In genomic region chr19:42422576-42423461, GRCh38 we compare ENCODE assay signal across 8 cellular contexts. TPM values are rescaled to one million over a fixed set of nuclear protein-coding genes. Genes with fewer than 3 reads are reported as not detected.
DNase-seq lines count a peak whose midpoint lies in the region; ATAC-seq and TF ChIP-seq lines count a peak whose summit lies in the region.

No MANE protein-coding gene starts in this region.

- no peaks in the 10 kb centered on the region for H3K36me3 ChIP-seq in mammary epithelial cell (ENCODE audit: insufficient read depth, low read length)
- no peaks in the 10 kb centered on the region for H3K36me3 ChIP-seq in kidney epithelial cell (ENCODE audit: control insufficient read depth, insufficient read depth, low read length)

- peaks cover 45% of the 10 kb centered on the region for H3K4me1 ChIP-seq in mammary epithelial cell (ENCODE audit: insufficient read depth, low read length)

- H3K79me2 ChIP-seq in mammary epithelial cell (ENCODE audit: insufficient read depth, low read length): no peaks in the 10 kb centered on the region

- peak overlapping the region; percentile 87 for H2AFZ ChIP-seq in mammary epithelial cell (ENCODE audit: low read depth, low read length)

- TF ChIP-seq CTCF in mammary epithelial cell (conservative IDR thresholded peaks at IDR 0.05 in 1 of 2, IDR thresholded peaks at IDR 0.05 in 1 of 2; ENCODE audit: extremely low read depth in 1 of 2, insufficient read depth in 1 of 2, low read depth in 1 of 2, low read length in 2 of 2) (no peak), kidney epithelial cell (IDR thresholded peaks at IDR 0.05; ENCODE audit: insufficient read depth, low read length, poor library complexity, severe bottlenecking) (no peak)

- dilution Hi-C loops in mammary epithelial cell (cut with HindIII; ENCODE audit: low sequenced_read_pairs): no loop called here

- no peaks in the 10 kb centered on the region for H3K9me3 ChIP-seq in mammary epithelial cell (replicated peaks; ENCODE audit: insufficient read depth, low read length)

- H4K20me1 ChIP-seq in mammary epithelial cell (ENCODE audit: insufficient read depth, low read length): no peaks in the 10 kb centered on the region

- peak; percentile 35 for ATAC-seq in GM19372 (IDR thresholded peaks at IDR 0.05; ENCODE audit: low read depth, unreplicated experiment)
- peak; percentile 28 for ATAC-seq in HG03457 (IDR thresholded peaks at IDR 0.05; ENCODE audit: unreplicated experiment)

- peak overlapping the region; percentile 97 for H3K4me2 ChIP-seq in mammary epithelial cell (ENCODE audit: insufficient read depth, low read depth, low read length)

- H3K27ac ChIP-seq in mammary epithelial cell (ENCODE audit: insufficient read depth, low read depth, low read length): peak overlapping the region; percentile 63

- DNase-seq in AML-193 (lab: John Stamatoyannopoulos, UW) (peak; percentile 22 to 31), T-helper 22 cell (ENCODE audit: low read depth) (peak; percentile 42), mammary epithelial cell (peak; percentile 34), kidney epithelial cell (ENCODE audit: low read depth) (no peak), NCI-H1436 (lab: John Stamatoyannopoulos, UW) (no peak)
- DNase-seq in stimulated activated CD4-positive, alpha-beta T cell treated with anti-CD3 and anti-CD28 coated beads, Interleukin-2, amount 100 ng/mL, for 4 hours (ENCODE audit: low read depth): peak; percentile 25

- 28% methylated on average over 12 of the region's 43 CpGs for WGBS in mammary epithelial cell (ENCODE audit: low coverage, missing lambda C conversion rate)

- peak overlapping the region; percentile 19 for H3K9ac ChIP-seq in mammary epithelial cell (ENCODE audit: insufficient read depth, low read length)

- CTCF ChIA-PET in mammary epithelial cell (lab: Charles Lee; ENCODE audit: low non-redundant PET): interaction anchor here (0.5 kb wide), 1 partner anchor 785 kb away, joined by 3 read pairs; no protein-coding TSS in a partner anchor

- H3K27me3 ChIP-seq in mammary epithelial cell (ENCODE audit: insufficient read depth, low read length) (no peaks in the 10 kb centered on the region), kidney epithelial cell (ENCODE audit: control insufficient read depth, insufficient read depth, low read length) (peaks cover 15% of the 10 kb centered on the region)

- peak overlapping the region; percentile 59 to 66 (median 63) for H3K4me3 ChIP-seq in mammary epithelial cell (replicated peaks in 1 of 3; ENCODE audit: insufficient read depth in 1 of 3, low read depth in 2 of 3, low read length in 3 of 3)
- peak overlapping the region; percentile 45 for H3K4me3 ChIP-seq in kidney epithelial cell (ENCODE audit: low read depth, low read length)

- intact Hi-C loops in mammary epithelial cell (cut with micrococcal nuclease): loop anchor here (5.0 kb wide), 1 partner anchor 181 kb away; the partner anchor contains the start of gene GSK3A

- in situ Hi-C loops in mammary epithelial cell (cut with MboI; ENCODE audit: low sequenced_read_pairs in 2 of 2): loop anchor here in 1 of 2 donors (25.0 kb wide), 1 partner anchor 311 kb away; no protein-coding TSS in a partner anchor

- no TSS peak for BruUV-seq in mammary epithelial cell (replicated peaks; lab: Mats Ljungman, UMichigan)

RNA-seq across cellular contexts. Expression of gene LIPE, which starts 4.4 kb away (rescaled TPM):
- total RNA-seq in mammary epithelial cell (1 to 10 TPM; 1.7 to 7.1 TPM), kidney epithelial cell (3.7 and 7.5 TPM in 2 replicates)
- polyA plus RNA-seq in mammary epithelial cell: 5.6 TPM
- polyA minus RNA-seq in mammary epithelial cell: 1.7 TPM

RNA-seq across cellular contexts. Expression of gene CXCL17, which starts 19.9 kb away (rescaled TPM):
- total RNA-seq in mammary epithelial cell (under 1 TPM in 1 of 2 donors, not detected in 1; 0.17 TPM), kidney epithelial cell (not detected in 2 replicates)
- polyA plus RNA-seq in mammary epithelial cell: not detected
- polyA minus RNA-seq in mammary epithelial cell: not detected

RNA-seq across cellular contexts. Expression of gene CNFN, which starts 32.7 kb away (rescaled TPM):
- total RNA-seq in mammary epithelial cell (1 to 10 TPM in 1 of 2 donors, under 1 TPM in 1; 0.83 to 2.6 TPM), kidney epithelial cell (not detected in 2 replicates)
- 4.2 TPM for polyA plus RNA-seq in mammary epithelial cell
- not detected for polyA minus RNA-seq in mammary epithelial cell

Comparison
In these comparisons a context has a peak if more than half of its experiments do, and no peak if none do; other contexts are left out.
1. DNase-seq: peak in AML-193 (2 of 2), T-helper 22 cell (single experiment), mammary epithelial cell (single experiment) and stimulated activated CD4-positive, alpha-beta T cell treated with anti-CD3 and anti-CD28 coated beads, Interleukin-2, amount 100 ng/mL, for 4 hours (single experiment); none in kidney epithelial cell (single experiment) and NCI-H1436 (single experiment).